In the genomic region with DNA sequence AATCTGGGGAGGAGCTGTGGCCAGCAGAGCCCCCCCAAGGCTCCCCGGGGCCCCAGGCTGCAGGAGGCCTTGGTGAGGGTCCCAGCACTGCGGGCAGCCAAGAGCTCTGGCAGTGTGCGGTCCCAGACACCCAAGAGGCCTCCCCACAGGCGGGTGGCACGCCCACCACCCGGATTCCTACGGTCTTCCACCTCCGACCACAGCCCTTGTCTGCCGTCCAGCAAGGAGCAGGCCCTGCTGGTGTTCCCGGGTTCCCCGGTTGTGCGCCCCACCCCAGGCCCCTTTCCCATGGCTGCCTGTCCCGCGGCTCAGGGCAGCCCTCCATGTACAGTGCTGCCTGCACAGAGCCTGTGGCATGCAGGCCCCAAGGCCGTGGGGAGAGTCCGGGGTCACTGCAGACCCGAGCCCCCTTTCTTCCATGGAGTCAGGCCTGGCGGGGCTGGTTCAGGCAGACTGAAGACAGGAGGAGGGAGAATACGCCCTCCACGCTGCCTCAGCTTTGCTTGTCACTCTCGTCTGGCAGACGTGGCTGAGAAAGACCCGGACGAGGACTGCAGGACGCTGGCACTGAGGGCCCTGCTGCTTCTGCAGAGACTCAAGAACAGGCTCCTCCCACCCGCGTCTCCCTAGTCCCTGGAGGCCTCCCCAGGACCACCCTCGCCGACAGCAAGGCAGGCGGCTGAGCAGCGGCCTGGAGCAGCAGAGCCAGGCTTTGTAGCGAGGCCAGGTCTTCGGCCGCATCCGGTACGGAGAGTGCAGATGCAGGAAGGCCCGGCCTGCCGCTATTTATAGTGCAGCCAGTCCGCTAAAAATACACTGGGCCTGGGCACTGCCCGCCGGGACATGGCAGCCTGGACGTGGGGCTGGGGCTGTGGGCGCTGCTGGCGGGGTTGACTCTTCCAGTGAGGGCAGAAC, we compare ENCODE assay signal across 1 cellular context.
A peak's percentile ranks its signal among the peaks of the same experiment; 100 is the strongest.
TF ChIP-seq lines count a peak whose summit lies in the region.

No MANE protein-coding gene starts in this region.

TF ChIP-seq in K562, 482 proteins besides CTCF, POLR2A, EP300 and RAD21:
- TF ChIP-seq ZNF23 (CRISPR knock-in tag; IDR thresholded peaks at IDR 0.05) (no peak), MCM3 (IDR thresholded peaks at IDR 0.05) (no peak), SIRT6 (IDR thresholded peaks at IDR 0.05; ENCODE audit: low read depth, low read length) (no peak), C11orf30 (IDR thresholded peaks at IDR 0.05; ENCODE audit: low read depth) (no peak), POLR2G (IDR thresholded peaks at IDR 0.05; ENCODE audit: low read depth, low read length) (peak; percentile 53; the same call in 1 of the 2 replicates), RBM22 (IDR thresholded peaks at IDR 0.05; ENCODE audit: low read depth, low read length, poor library complexity, severe bottlenecking) (peak; percentile 15), BCL6 (CRISPR knock-in tag; IDR thresholded peaks at IDR 0.05) (no peak), ZSCAN32 (CRISPR knock-in tag; IDR thresholded peaks at IDR 0.05) (no peak), NR1H2 (CRISPR knock-in tag; IDR thresholded peaks at IDR 0.05) (no peak), ATF7 (IDR thresholded peaks at IDR 0.05) (no peak), RBFOX2 (IDR thresholded peaks at IDR 0.05; ENCODE audit: low read depth, low read length) (peak; percentile 46; the same call in 1 of the 2 replicates), BACH1 (tag; IDR thresholded peaks at IDR 0.05) (no peak), SP2 (IDR thresholded peaks at IDR 0.05; ENCODE audit: extremely low read depth, low read depth, low read length, poor library complexity, severe bottlenecking) (no peak), ZKSCAN1 (IDR thresholded peaks at IDR 0.05; ENCODE audit: low read depth, low read length) (no peak), HDAC2 (IDR thresholded peaks at IDR 0.05) (no peak), DDX20 (tag; IDR thresholded peaks at IDR 0.05; ENCODE audit: low read depth) (no peak)
- TF ChIP-seq, protein P1, sequence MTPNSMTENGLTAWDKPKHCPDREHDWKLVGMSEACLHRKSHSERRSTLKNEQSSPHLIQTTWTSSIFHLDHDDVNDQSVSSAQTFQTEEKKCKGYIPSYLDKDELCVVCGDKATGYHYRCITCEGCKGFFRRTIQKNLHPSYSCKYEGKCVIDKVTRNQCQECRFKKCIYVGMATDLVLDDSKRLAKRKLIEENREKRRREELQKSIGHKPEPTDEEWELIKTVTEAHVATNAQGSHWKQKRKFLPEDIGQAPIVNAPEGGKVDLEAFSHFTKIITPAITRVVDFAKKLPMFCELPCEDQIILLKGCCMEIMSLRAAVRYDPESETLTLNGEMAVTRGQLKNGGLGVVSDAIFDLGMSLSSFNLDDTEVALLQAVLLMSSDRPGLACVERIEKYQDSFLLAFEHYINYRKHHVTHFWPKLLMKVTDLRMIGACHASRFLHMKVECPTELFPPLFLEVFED (CRISPR knock-in tag; conservative IDR thresholded peaks at IDR 0.05) = no peak
- TF ChIP-seq, protein P2, sequence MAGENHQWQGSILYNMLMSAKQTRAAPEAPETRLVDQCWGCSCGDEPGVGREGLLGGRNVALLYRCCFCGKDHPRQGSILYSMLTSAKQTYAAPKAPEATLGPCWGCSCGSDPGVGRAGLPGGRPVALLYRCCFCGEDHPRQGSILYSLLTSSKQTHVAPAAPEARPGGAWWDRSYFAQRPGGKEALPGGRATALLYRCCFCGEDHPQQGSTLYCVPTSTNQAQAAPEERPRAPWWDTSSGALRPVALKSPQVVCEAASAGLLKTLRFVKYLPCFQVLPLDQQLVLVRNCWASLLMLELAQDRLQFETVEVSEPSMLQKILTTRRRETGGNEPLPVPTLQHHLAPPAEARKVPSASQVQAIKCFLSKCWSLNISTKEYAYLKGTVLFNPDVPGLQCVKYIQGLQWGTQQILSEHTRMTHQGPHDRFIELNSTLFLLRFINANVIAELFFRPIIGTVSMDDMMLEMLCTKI (IDR thresholded peaks at IDR 0.05; ENCODE audit: partially characterized antibody) = no peak
- TF ChIP-seq, protein P3, sequence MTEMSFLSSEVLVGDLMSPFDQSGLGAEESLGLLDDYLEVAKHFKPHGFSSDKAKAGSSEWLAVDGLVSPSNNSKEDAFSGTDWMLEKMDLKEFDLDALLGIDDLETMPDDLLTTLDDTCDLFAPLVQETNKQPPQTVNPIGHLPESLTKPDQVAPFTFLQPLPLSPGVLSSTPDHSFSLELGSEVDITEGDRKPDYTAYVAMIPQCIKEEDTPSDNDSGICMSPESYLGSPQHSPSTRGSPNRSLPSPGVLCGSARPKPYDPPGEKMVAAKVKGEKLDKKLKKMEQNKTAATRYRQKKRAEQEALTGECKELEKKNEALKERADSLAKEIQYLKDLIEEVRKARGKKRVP (CRISPR knock-in tag; IDR thresholded peaks at IDR 0.05) = no peak
